Comparison of ENCODE assay signal across 8 cellular contexts in genomic region chr1:176374967-176375569, GRCh38.
A peak's percentile ranks its signal among the peaks of the same experiment; 100 is the strongest.
DNase-seq lines count a peak whose midpoint lies in the region; ATAC-seq and TF ChIP-seq lines count a peak whose summit lies in the region.

No MANE protein-coding gene starts in this region.

- CTCF ChIA-PET in activated CD8-positive, alpha-beta memory T cell treated with anti-CD3 and anti-CD28 coated beads, Interleukin-2, amount 10 ng/mL, durations not matched to agents 7 days and 5 days (lab: Charles Lee), result interaction anchor here (0.7 to 1.2 kb wide), 3 partner anchors 135 to 505 kb away, joined by 3 read pairs; no protein-coding TSS in a partner anchor

- H3K4me1 Mint-ChIP-seq in activated CD8-positive, alpha-beta memory T cell treated with anti-CD3 and anti-CD28 coated beads, Interleukin-2, amount 10 ng/mL, durations not matched to agents 7 days and 5 days, result no peaks in the 10 kb centered on the region
- H3K4me1 Mint-ChIP-seq in naive B cell, result no peaks in the 10 kb centered on the region

- H3K4me3 Mint-ChIP-seq in activated CD8-positive, alpha-beta memory T cell treated with anti-CD3 and anti-CD28 coated beads, Interleukin-2, amount 10 ng/mL, durations not matched to agents 7 days and 5 days, result no peak overlapping the region
- no peak overlapping the region for H3K4me3 Mint-ChIP-seq in naive B cell

- peaks cover 7% of the 10 kb centered on the region for H3K27me3 Mint-ChIP-seq in activated CD8-positive, alpha-beta memory T cell treated with anti-CD3 and anti-CD28 coated beads, Interleukin-2, amount 10 ng/mL, durations not matched to agents 7 days and 5 days
- peaks cover 6 to 8% (median 7%) of the 10 kb centered on the region in 3 donors for H3K27me3 Mint-ChIP-seq in naive B cell

- DNase-seq in Caki2 (ENCODE audit: low read depth) (peak; percentile 47), GM20000 (ENCODE audit: low spot score) (peak; percentile 65), HK-2 (ENCODE audit: unreplicated experiment) (peak; percentile 82), NOMO-1 (lab: John Stamatoyannopoulos, UW; ENCODE audit: unreplicated experiment in 2 of 2) (peak; percentile 52 to 69), erythroblast (lab: John Stamatoyannopoulos, UW) (peak; percentile 58 to 76), naive B cell (peak; percentile 7)
- peak; percentile 73 for DNase-seq in activated CD8-positive, alpha-beta memory T cell treated with anti-CD3 and anti-CD28 coated beads, Interleukin-2, amount 10 ng/mL, durations not matched to agents 7 days and 5 days
- peak; percentile 74 for DNase-seq in stimulated activated naive CD8-positive, alpha-beta T cell treated with anti-CD3 and anti-CD28 coated beads, Interleukin-15, Interleukin-2, amounts not matched to agents 100 U/mL and 50 U/mL, for 24 hours

- peak; percentile 83 for TF ChIP-seq CTCF in GM20000 (IDR thresholded peaks at IDR 0.05; ENCODE audit: extremely low read depth, missing control alignments)

- no peaks in the 10 kb centered on the region for H3K9me3 Mint-ChIP-seq in activated CD8-positive, alpha-beta memory T cell treated with anti-CD3 and anti-CD28 coated beads, Interleukin-2, amount 10 ng/mL, durations not matched to agents 7 days and 5 days (ENCODE audit: low read depth)
- H3K9me3 Mint-ChIP-seq in naive B cell, result no peaks in the 10 kb centered on the region

- ATAC-seq in activated CD8-positive, alpha-beta memory T cell treated with anti-CD3 and anti-CD28 coated beads, Interleukin-2, amount 10 ng/mL, durations not matched to agents 7 days and 5 days, result peak; percentile 49
- peak; percentile 30 to 50 for ATAC-seq in naive B cell (ENCODE audit: low read depth in 2 of 2)
- ATAC-seq in stimulated activated naive CD8-positive, alpha-beta T cell treated with anti-CD3 and anti-CD28 coated beads, Interleukin-15, Interleukin-2, amounts not matched to agents 100 U/mL and 50 U/mL, for 24 hours, result peak; percentile 61

- no peak overlapping the region for H3K27ac Mint-ChIP-seq in activated CD8-positive, alpha-beta memory T cell treated with anti-CD3 and anti-CD28 coated beads, Interleukin-2, amount 10 ng/mL, durations not matched to agents 7 days and 5 days
- no peak overlapping the region for H3K27ac Mint-ChIP-seq in naive B cell

- no peaks in the 10 kb centered on the region for H3K36me3 Mint-ChIP-seq in activated CD8-positive, alpha-beta memory T cell treated with anti-CD3 and anti-CD28 coated beads, Interleukin-2, amount 10 ng/mL, durations not matched to agents 7 days and 5 days
- no peaks in the 10 kb centered on the region for H3K36me3 Mint-ChIP-seq in naive B cell

- TF ChIP-seq POLR2A in erythroblast (IDR thresholded peaks at IDR 0.05; ENCODE audit: low read length), result no peak

- in situ Hi-C loops in Caki2 (cut with HindIII; ENCODE audit: low pct_unique_long_range_greater_than_20kb, low sequenced_read_pairs), result no loop called here

Comparison
In these comparisons a context has a peak if more than half of its experiments do, and no peak if none do; other contexts are left out.
1. Peak in every context shown above with its lines: DNase-seq and ATAC-seq.
2. DNase-seq: peak in every context shown above with its lines; median percentile 82 in HK-2; 74 in stimulated activated naive CD8-positive, alpha-beta T cell treated with anti-CD3 and anti-CD28 coated beads, Interleukin-15, Interleukin-2, amounts not matched to agents 100 U/mL and 50 U/mL, for 24 hours; 73 in activated CD8-positive, alpha-beta memory T cell treated with anti-CD3 and anti-CD28 coated beads, Interleukin-2, amount 10 ng/mL, durations not matched to agents 7 days and 5 days; 67 in erythroblast; 65 in GM20000; 60 in NOMO-1; 47 in Caki2; 7 in naive B cell.